In genomic region chr21:44058652-44058964, GRCh38 we compare ENCODE assay signal across 18 cellular contexts. TPM values are rescaled to one million over a fixed set of nuclear protein-coding genes. Genes with fewer than 3 reads are reported as not detected.
A peak's percentile ranks its signal among the peaks of the same experiment; 100 is the strongest.
DNase-seq lines count a peak whose midpoint lies in the region; ATAC-seq and TF ChIP-seq lines count a peak whose summit lies in the region.
"Had no signal": no experiment of that assay in that cellular context is flagged by ENCODE, and none has a peak within 500 bp of the region (broad histone marks: within the 10 kb centered on the region; RNA-seq: fewer than 3 reads in every experiment).

No MANE protein-coding gene starts in this region.

- no peak overlapping the region for H2BK12ac ChIP-seq in neuronal stem cell (ENCODE audit: low read length)

- H3K4me2 ChIP-seq in neuronal stem cell (ENCODE audit: insufficient read depth, low read length, poor library complexity, severe bottlenecking) = no peak overlapping the region

- no peak overlapping the region for H2BK5ac ChIP-seq in neuronal stem cell (ENCODE audit: low read length)

- H2BK15ac ChIP-seq in neuronal stem cell (ENCODE audit: low read length) = no peak overlapping the region

- H3K14ac ChIP-seq in neuronal stem cell (ENCODE audit: low read length) = no peak overlapping the region

- TF ChIP-seq POLR2A in suprapubic skin (IDR thresholded peaks at IDR 0.05) = no peak
- TF ChIP-seq POLR2A in stomach (IDR thresholded peaks at IDR 0.05) = no peak
- TF ChIP-seq POLR2A in testis (IDR thresholded peaks at IDR 0.05) = no peak

- H3K4me3 ChIP-seq in suprapubic skin (no peak overlapping the region), neuronal stem cell (ENCODE audit: low read length in 2 of 2) (no peak overlapping the region), stomach (no peak overlapping the region), testis (no peak overlapping the region)
- H3K4me3 ChIP-seq: GM23248 had no signal

- H3K4me1 ChIP-seq in suprapubic skin (no peaks in the 10 kb centered on the region), neuronal stem cell (ENCODE audit: control insufficient read depth in 2 of 2, insufficient read depth in 1 of 2, low read depth in 1 of 2, low read length in 2 of 2) (peaks cover 0 to 5% of the 10 kb centered on the region in 2 donors), stomach (peaks cover 0 to 6% (median 0%) of the 10 kb centered on the region in 4 donors), testis (peaks cover 10% of the 10 kb centered on the region)

- peak overlapping the region; percentile 68 to 93 for H3K27ac Mint-ChIP-seq in activated naive CD4-positive, alpha-beta T cell treated with anti-CD3 and anti-CD28 coated beads, Interleukin-2, amount 50 U/mL, for 72 hours
- H3K27ac Mint-ChIP-seq in activated naive CD4-positive, alpha-beta T cell treated with anti-CD3 and anti-CD28 coated beads, Interleukin-2, amount 10 ng/mL, durations not matched to agents 7 days and 5 days = no peak overlapping the region
- peak overlapping the region; percentile 90 for H3K27ac Mint-ChIP-seq in activated CD4-positive, alpha-beta memory T cell treated with anti-CD3 and anti-CD28 coated beads, Interleukin-2, amount 10 ng/mL, durations not matched to agents 7 days and 5 days
- peak overlapping the region; percentile 87 to 92 for H3K27ac Mint-ChIP-seq in effector memory CD8-positive, alpha-beta T cell

- no peaks in the 10 kb centered on the region for H3K27me3 Mint-ChIP-seq in activated naive CD4-positive, alpha-beta T cell treated with anti-CD3 and anti-CD28 coated beads, Interleukin-2, amount 10 ng/mL, durations not matched to agents 7 days and 5 days
- no peaks in the 10 kb centered on the region for H3K27me3 Mint-ChIP-seq in activated CD4-positive, alpha-beta memory T cell treated with anti-CD3 and anti-CD28 coated beads, Interleukin-2, amount 10 ng/mL, durations not matched to agents 7 days and 5 days
- H3K27me3 Mint-ChIP-seq in effector memory CD8-positive, alpha-beta T cell = no peaks in the 10 kb centered on the region

- no peak for ATAC-seq in activated naive CD4-positive, alpha-beta T cell treated with anti-CD3 and anti-CD28 coated beads, Interleukin-2, amount 50 U/mL, for 72 hours
- ATAC-seq in effector memory CD8-positive, alpha-beta T cell (replicated peaks) = no peak
- ATAC-seq: left lobe of liver had no signal

- TF ChIP-seq EP300 in suprapubic skin (IDR thresholded peaks at IDR 0.05) (no peak), stomach (IDR thresholded peaks at IDR 0.05) (no peak)

- H3K4me1 Mint-ChIP-seq in activated naive CD4-positive, alpha-beta T cell treated with anti-CD3 and anti-CD28 coated beads, Interleukin-2, amount 10 ng/mL, durations not matched to agents 7 days and 5 days = peaks cover 13% of the 10 kb centered on the region
- peaks cover 46% of the 10 kb centered on the region for H3K4me1 Mint-ChIP-seq in activated CD4-positive, alpha-beta memory T cell treated with anti-CD3 and anti-CD28 coated beads, Interleukin-2, amount 10 ng/mL, durations not matched to agents 7 days and 5 days
- H3K4me1 Mint-ChIP-seq in effector memory CD8-positive, alpha-beta T cell (ENCODE audit: low read depth in 2 of 2) = peaks cover 12 to 13% of the 10 kb centered on the region in 2 donors

- POLR2A ChIA-PET in activated CD4-positive, alpha-beta memory T cell treated with anti-CD3 and anti-CD28 coated beads, Interleukin-2, amount 10 ng/mL, durations not matched to agents 7 days and 5 days (lab: Charles Lee) = interaction anchor here (0.8 to 2.9 kb wide), 8 partner anchors 13 to 47 kb away, joined by 3 to 23 read pairs (median 4); partner anchors contain the start of gene TRAPPC10

- H3K27ac ChIP-seq in suprapubic skin (no peak overlapping the region), neuronal stem cell (replicated peaks; ENCODE audit: low read length) (no peak overlapping the region), stomach (no peak overlapping the region), testis (no peak overlapping the region)
- H3K27ac ChIP-seq: GM23248, neutrophil, VCaP had no signal

- H4K91ac ChIP-seq in neuronal stem cell (ENCODE audit: low read depth, low read length, poor library complexity) = no peak overlapping the region

- H3K4me3 Mint-ChIP-seq in activated naive CD4-positive, alpha-beta T cell treated with anti-CD3 and anti-CD28 coated beads, Interleukin-2, amount 10 ng/mL, durations not matched to agents 7 days and 5 days = no peak overlapping the region
- peak overlapping the region; percentile 77 for H3K4me3 Mint-ChIP-seq in activated CD4-positive, alpha-beta memory T cell treated with anti-CD3 and anti-CD28 coated beads, Interleukin-2, amount 10 ng/mL, durations not matched to agents 7 days and 5 days
- no peak overlapping the region for H3K4me3 Mint-ChIP-seq in effector memory CD8-positive, alpha-beta T cell

- no peaks in the 10 kb centered on the region for H3K9me3 Mint-ChIP-seq in activated naive CD4-positive, alpha-beta T cell treated with anti-CD3 and anti-CD28 coated beads, Interleukin-2, amount 50 U/mL, for 72 hours
- no peaks in the 10 kb centered on the region for H3K9me3 Mint-ChIP-seq in activated naive CD4-positive, alpha-beta T cell treated with anti-CD3 and anti-CD28 coated beads, Interleukin-2, amount 10 ng/mL, durations not matched to agents 7 days and 5 days
- H3K9me3 Mint-ChIP-seq in activated CD4-positive, alpha-beta memory T cell treated with anti-CD3 and anti-CD28 coated beads, Interleukin-2, amount 10 ng/mL, durations not matched to agents 7 days and 5 days = no peaks in the 10 kb centered on the region
- H3K9me3 Mint-ChIP-seq in effector memory CD8-positive, alpha-beta T cell = no peaks in the 10 kb centered on the region

- no peak for TF ChIP-seq CTCF in suprapubic skin (IDR thresholded peaks at IDR 0.05)
- TF ChIP-seq CTCF in stomach (IDR thresholded peaks at IDR 0.05) = no peak
- no peak for TF ChIP-seq CTCF in testis (IDR thresholded peaks at IDR 0.05)

- no peak overlapping the region for H3K23ac ChIP-seq in neuronal stem cell (ENCODE audit: low read depth, low read length, poor library complexity)

- peaks cover 5 to 17% of the 10 kb centered on the region in 2 donors for H3K36me3 Mint-ChIP-seq in activated naive CD4-positive, alpha-beta T cell treated with anti-CD3 and anti-CD28 coated beads, Interleukin-2, amount 50 U/mL, for 72 hours
- peaks cover 46% of the 10 kb centered on the region for H3K36me3 Mint-ChIP-seq in activated naive CD4-positive, alpha-beta T cell treated with anti-CD3 and anti-CD28 coated beads, Interleukin-2, amount 10 ng/mL, durations not matched to agents 7 days and 5 days
- H3K36me3 Mint-ChIP-seq in activated CD4-positive, alpha-beta memory T cell treated with anti-CD3 and anti-CD28 coated beads, Interleukin-2, amount 10 ng/mL, durations not matched to agents 7 days and 5 days (ENCODE audit: low read depth) = peaks cover 61% of the 10 kb centered on the region
- peaks cover 83% of the 10 kb centered on the region for H3K36me3 Mint-ChIP-seq in effector memory CD8-positive, alpha-beta T cell (ENCODE audit: insufficient read depth)

- no peaks in the 10 kb centered on the region for H3K9me3 ChIP-seq in suprapubic skin
- no peaks in the 10 kb centered on the region for H3K9me3 ChIP-seq in neuronal stem cell (replicated peaks in 1 of 2; ENCODE audit: control insufficient read depth in 2 of 2, insufficient read depth in 1 of 2, low read depth in 1 of 2, low read length in 2 of 2)
- H3K9me3 ChIP-seq in stomach = no peaks in the 10 kb centered on the region
- H3K9me3 ChIP-seq in testis = no peaks in the 10 kb centered on the region
- H3K9me3 ChIP-seq: neutrophil had no signal

- WGBS in suprapubic skin = 88% methylated on average over 12 of the region's 12 CpGs
- WGBS in neuronal stem cell (ENCODE audit: extremely low coverage in 2 of 2, insufficient read length in 2 of 2, insufficient replicate concordance in 1 of 2), 2 donors = no CpG with 5 or more reads among the region's 12 CpGs
- WGBS in stomach, 5 donors = 89 to 95% (median 91%) methylated on average over 12 of the region's 12 CpGs
- 92% methylated on average over 12 of the region's 12 CpGs for WGBS in testis, 2 donors

- H3K36me3 ChIP-seq in suprapubic skin = peaks cover 60% of the 10 kb centered on the region
- H3K36me3 ChIP-seq in neuronal stem cell (replicated peaks in 1 of 2; ENCODE audit: control insufficient read depth in 2 of 2, insufficient read depth in 2 of 2, low read length in 2 of 2) = peaks cover 24 to 86% of the 10 kb centered on the region in 2 donors
- peaks cover 34 to 92% (median 89%) of the 10 kb centered on the region in 4 donors for H3K36me3 ChIP-seq in stomach
- no peaks in the 10 kb centered on the region for H3K36me3 ChIP-seq in testis (ENCODE audit: low read depth, missing control alignments)

- intact Hi-C loops in stomach (cut with DNase I; ENCODE audit: low total_unique reads) = no loop called here
- intact Hi-C loops in testis (cut with DNase I; ENCODE audit: low total_unique reads) = no loop called here

- no peak for DNase-seq in activated naive CD4-positive, alpha-beta T cell treated with anti-CD3 and anti-CD28 coated beads, Interleukin-2, amount 50 U/mL, for 72 hours (ENCODE audit: low spot score in 2 of 2)
- DNase-seq in activated naive CD4-positive, alpha-beta T cell treated with anti-CD3 and anti-CD28 coated beads, Interleukin-2, amount 10 ng/mL, durations not matched to agents 7 days and 5 days = no peak
- no peak for DNase-seq in activated CD4-positive, alpha-beta memory T cell treated with anti-CD3 and anti-CD28 coated beads, Interleukin-2, amount 10 ng/mL, durations not matched to agents 7 days and 5 days
- no peak for DNase-seq in effector memory CD8-positive, alpha-beta T cell
- peak; percentile 46 to 49 for DNase-seq in suprapubic skin (ENCODE audit: low spot score in 2 of 2)
- DNase-seq in neuronal stem cell (ENCODE audit: low spot score) = no peak
- DNase-seq in stomach = no peak
- no peak for DNase-seq in testis
- DNase-seq: activated gamma-delta T cell treated with Interleukin-2 at 50 U/mL for 16 hours; GM23248; MM.1S; NCI-H146; NCI-H748 treated with DMSO at 0.1 percent for 48 hours; SHP77; stimulated activated CD4-positive, alpha-beta T cell treated with anti-CD3 and anti-CD28 coated beads, Interleukin-4, amount 100 ng/mL, for 1 hour had no signal

- H2AK5ac ChIP-seq in neuronal stem cell (ENCODE audit: low read depth, low read length) = no peak overlapping the region

- no peak overlapping the region for H4K8ac ChIP-seq in neuronal stem cell (ENCODE audit: low read depth, low read length)

- CTCF ChIA-PET in activated naive CD4-positive, alpha-beta T cell treated with anti-CD3 and anti-CD28 coated beads, Interleukin-2, amount 10 ng/mL, durations not matched to agents 7 days and 5 days (lab: Charles Lee) = no interaction called here
- CTCF ChIA-PET in activated CD4-positive, alpha-beta memory T cell treated with anti-CD3 and anti-CD28 coated beads, Interleukin-2, amount 10 ng/mL, durations not matched to agents 7 days and 5 days (lab: Charles Lee) = interaction anchor here (1.2 kb wide), 1 partner anchor 45 kb away, joined by 4 read pairs; no protein-coding TSS in a partner anchor

- H3K79me1 ChIP-seq in neuronal stem cell (ENCODE audit: low read depth, low read length) = peaks cover 4% of the 10 kb centered on the region

- no peak overlapping the region for H3K18ac ChIP-seq in neuronal stem cell (ENCODE audit: low read length)

- H2AFZ ChIP-seq in neuronal stem cell (ENCODE audit: low read length) = no peak overlapping the region
- H2AFZ ChIP-seq: GM23248 had no signal

- no peak overlapping the region for H2BK120ac ChIP-seq in neuronal stem cell (ENCODE audit: low read depth, low read length)

- H3K27me3 ChIP-seq in suprapubic skin = no peaks in the 10 kb centered on the region
- H3K27me3 ChIP-seq in neuronal stem cell (ENCODE audit: control insufficient read depth in 3 of 3, insufficient read depth in 3 of 3, low read depth in 1 of 3, low read length in 3 of 3) = no peaks in the 10 kb centered on the region
- no peaks in the 10 kb centered on the region for H3K27me3 ChIP-seq in stomach
- no peaks in the 10 kb centered on the region for H3K27me3 ChIP-seq in testis
- H3K27me3 ChIP-seq: neutrophil had no signal

- H3K4ac ChIP-seq in neuronal stem cell (ENCODE audit: low read length) = no peak overlapping the region

- no peak overlapping the region for H3K9ac ChIP-seq in neuronal stem cell (ENCODE audit: low read depth, low read length, poor library complexity)
- H3K9ac ChIP-seq: GM23248 had no signal

RNA-seq across cellular contexts. Expression of gene TRAPPC10, which starts 46.5 kb away (rescaled TPM):
- total RNA-seq in activated naive CD4-positive, alpha-beta T cell treated with anti-CD3 and anti-CD28 coated beads, Interleukin-2, amount 50 U/mL, for 72 hours = 10 to 100 TPM; 49.2 to 59.5 TPM
- total RNA-seq in activated CD4-positive, alpha-beta memory T cell treated with anti-CD3 and anti-CD28 coated beads, Interleukin-2, amount 10 ng/mL, durations not matched to agents 7 days and 5 days = 10 to 100 TPM; 76.0 to 76.5 TPM
- total RNA-seq in suprapubic skin (10 to 100 TPM; 31.0 to 51.8 (median 43.0) TPM), stomach (10 to 100 TPM; 14.6 to 88.1 (median 46.9) TPM), testis (10 to 100 TPM; 58.0 to 69.8 TPM)
- polyA plus RNA-seq in neuronal stem cell (2013, experiment 1 of 2) = 11.6 TPM
- 12.2 TPM for polyA plus RNA-seq in neuronal stem cell (2013, experiment 2 of 2)
- polyA plus RNA-seq in stomach (1 to 10 TPM; 3.7 to 7.3 (median 6.0) TPM), testis (ENCODE audit: insufficient read depth, low read depth, low replicate concordance) (46.4 TPM)

RNA-seq across cellular contexts. Expression of gene PWP2, which starts 48.6 kb away (rescaled TPM):
- 10 to 100 TPM; 38.6 to 51.6 TPM for total RNA-seq in activated naive CD4-positive, alpha-beta T cell treated with anti-CD3 and anti-CD28 coated beads, Interleukin-2, amount 50 U/mL, for 72 hours
- 10 to 100 TPM; 18.6 to 22.5 TPM for total RNA-seq in activated CD4-positive, alpha-beta memory T cell treated with anti-CD3 and anti-CD28 coated beads, Interleukin-2, amount 10 ng/mL, durations not matched to agents 7 days and 5 days
- 10 to 100 TPM in 2 of 4 donors, 1 to 10 TPM in 2; 6.0 to 20.9 (median 8.8) TPM for total RNA-seq in suprapubic skin
- 1.2 TPM for polyA plus RNA-seq in neuronal stem cell (2013, experiment 1 of 2)
- polyA plus RNA-seq in neuronal stem cell (2013, experiment 2 of 2) = 0.69 TPM
- total RNA-seq in stomach = 10 to 100 TPM in 2 of 5 donors, 1 to 10 TPM in 2, not detected in 1; 4.6 to 29.2 (median 14.7) TPM
- polyA plus RNA-seq in stomach = 10 to 100 TPM in 1 of 3 donors, 1 to 10 TPM in 2; 2.4 to 15.3 (median 6.3) TPM
- total RNA-seq in testis = 10 to 100 TPM in 1 of 2 donors, 1 to 10 TPM in 1; 7.8 to 23.7 TPM
- polyA plus RNA-seq in testis (ENCODE audit: insufficient read depth, low read depth, low replicate concordance) = 10.8 TPM

Comparison
In these comparisons a context has a peak if more than half of its experiments do, and no peak if none do; other contexts are left out.
1. DNase-seq: peak in suprapubic skin (2 of 2); none in activated naive CD4-positive, alpha-beta T cell treated with anti-CD3 and anti-CD28 coated beads, Interleukin-2, amount 50 U/mL, for 72 hours (0 of 2), activated naive CD4-positive, alpha-beta T cell treated with anti-CD3 and anti-CD28 coated beads, Interleukin-2, amount 10 ng/mL, durations not matched to agents 7 days and 5 days (single experiment), activated CD4-positive, alpha-beta memory T cell treated with anti-CD3 and anti-CD28 coated beads, Interleukin-2, amount 10 ng/mL, durations not matched to agents 7 days and 5 days (single experiment), effector memory CD8-positive, alpha-beta T cell (0 of 3), neuronal stem cell (single experiment), stomach (single experiment) and testis (single experiment).